Comparison of ENCODE assay signal across 23 cellular contexts in the genomic region with DNA sequence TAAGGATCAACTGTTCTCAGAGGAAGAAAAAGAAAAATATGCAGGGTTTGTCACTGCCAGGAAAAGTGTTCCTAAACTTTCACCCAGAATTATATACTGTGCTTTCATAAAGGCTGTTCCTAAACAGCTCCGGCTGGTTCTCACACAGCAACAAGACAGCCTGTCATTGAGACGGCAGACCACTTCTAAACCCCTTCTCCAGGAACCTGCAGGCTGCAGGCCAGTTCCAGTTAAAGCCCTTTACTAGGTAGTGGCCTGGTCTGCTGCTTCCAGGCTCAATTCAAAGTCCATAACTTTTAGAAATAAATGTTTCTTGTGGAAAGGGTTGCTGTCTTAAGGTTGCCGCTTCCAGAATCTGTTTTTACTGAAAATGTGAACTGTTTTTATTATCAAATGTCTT.
"Had no signal": no experiment of that assay in that cellular context is flagged by ENCODE, and none has a peak within 500 bp of the region (broad histone marks: within the 10 kb centered on the region; RNA-seq: fewer than 3 reads in every experiment).

No MANE protein-coding gene starts in this region.

- H3K4me3 ChIP-seq: mucosa of descending colon, prostate gland, spleen, tibial artery had no signal

- H3K27me3 ChIP-seq: brain microvascular endothelial cell, spleen, tibial artery had no signal

- H3K4me3 Mint-ChIP-seq: activated CD8-positive, alpha-beta T cell treated with anti-CD3 and anti-CD28 coated beads, Interleukin-2, amount 10 ng/mL, durations not matched to agents 7 days and 5 days; activated naive CD8-positive, alpha-beta T cell treated with anti-CD3 and anti-CD28 coated beads, Interleukin-2, amount 50 U/mL, for 24 hours; activated T-helper 1 cell treated with anti-CD3 and anti-CD28 coated beads, Interleukin-12 subunit alpha, Interleukin-12 subunit beta, Interleukin-2, Interleukin-4 antibody, amounts not matched to agents 30 ng/mL and 10 ng/mL and 1 ng/mL, durations not matched to agents 14 hours and 24 hours and 36 hours; memory B cell had no signal

- H3K4me1 ChIP-seq: prostate gland, spleen had no signal

- H3K27ac Mint-ChIP-seq: activated CD8-positive, alpha-beta T cell treated with anti-CD3 and anti-CD28 coated beads, Interleukin-2, amount 10 ng/mL, durations not matched to agents 7 days and 5 days; activated naive CD8-positive, alpha-beta T cell treated with anti-CD3 and anti-CD28 coated beads, Interleukin-2, amount 50 U/mL, for 24 hours; activated T-helper 1 cell treated with anti-CD3 and anti-CD28 coated beads, Interleukin-12 subunit alpha, Interleukin-12 subunit beta, Interleukin-2, Interleukin-4 antibody, amounts not matched to agents 30 ng/mL and 10 ng/mL and 1 ng/mL, durations not matched to agents 14 hours and 24 hours and 36 hours; memory B cell had no signal

- H3K9me3 ChIP-seq: mucosa of descending colon, prostate gland, spleen, tibial artery had no signal

- H3K4me1 Mint-ChIP-seq: activated naive CD8-positive, alpha-beta T cell treated with anti-CD3 and anti-CD28 coated beads, Interleukin-2, amount 50 U/mL, for 24 hours; memory B cell had no signal

- ATAC-seq: activated CD8-positive, alpha-beta T cell treated with anti-CD3 and anti-CD28 coated beads, Interleukin-2, amount 10 ng/mL, durations not matched to agents 7 days and 5 days; activated naive CD8-positive, alpha-beta T cell treated with anti-CD3 and anti-CD28 coated beads, Interleukin-2, amount 50 U/mL, for 24 hours; left cardiac atrium; mucosa of descending colon had no signal

- H3K36me3 ChIP-seq: brain microvascular endothelial cell, prostate gland, spleen, tibial artery had no signal

- H3K27me3 Mint-ChIP-seq: activated naive CD8-positive, alpha-beta T cell treated with anti-CD3 and anti-CD28 coated beads, Interleukin-2, amount 50 U/mL, for 24 hours had no signal

- H3K9me3 Mint-ChIP-seq: activated naive CD8-positive, alpha-beta T cell treated with anti-CD3 and anti-CD28 coated beads, Interleukin-2, amount 50 U/mL, for 24 hours; activated T-helper 1 cell treated with anti-CD3 and anti-CD28 coated beads, Interleukin-12 subunit alpha, Interleukin-12 subunit beta, Interleukin-2, Interleukin-4 antibody, amounts not matched to agents 30 ng/mL and 10 ng/mL and 1 ng/mL, durations not matched to agents 14 hours and 24 hours and 36 hours had no signal

- H3K36me3 Mint-ChIP-seq: memory B cell had no signal

- H3K27ac ChIP-seq: brain microvascular endothelial cell, prostate gland, spleen, tibial artery had no signal

- DNase-seq: activated CD4-positive, alpha-beta T cell treated with anti-CD3 and anti-CD28 coated beads for 1 hour; activated CD4-positive, alpha-beta T cell treated with anti-CD3 and anti-CD28 coated beads, Interleukin-2, amount 50 U/mL, for 1 hour; activated CD8-positive, alpha-beta T cell treated with anti-CD3 and anti-CD28 coated beads, Interleukin-2, amount 10 ng/mL, durations not matched to agents 7 days and 5 days; activated gamma-delta T cell; activated naive CD4-positive, alpha-beta T cell treated with anti-CD3 and anti-CD28 coated beads, Interleukin-2, amount 50 U/mL, for 16 hours; activated naive CD8-positive, alpha-beta T cell treated with anti-CD3 and anti-CD28 coated beads, Interleukin-2, amount 50 U/mL, for 24 hours; aorta; brain microvascular endothelial cell; caudate nucleus; dermis blood vessel endothelial cell; effector CD8-positive, alpha-beta T cell; foreskin melanocyte; hippocampal formation; left cardiac atrium; mucosa of descending colon; spleen; stimulated activated CD4-positive, alpha-beta T cell treated with anti-CD3 and anti-CD28 coated beads, Interleukin-4, amount 100 ng/mL, for 24 hours; stimulated activated naive CD4-positive, alpha-beta T cell treated with Interleukin-2 at 50 U/mL for 16 hours; T-helper 1 cell; tibial artery had no signal
